ENCODE assay signal across 14 cellular contexts in the genomic region with DNA sequence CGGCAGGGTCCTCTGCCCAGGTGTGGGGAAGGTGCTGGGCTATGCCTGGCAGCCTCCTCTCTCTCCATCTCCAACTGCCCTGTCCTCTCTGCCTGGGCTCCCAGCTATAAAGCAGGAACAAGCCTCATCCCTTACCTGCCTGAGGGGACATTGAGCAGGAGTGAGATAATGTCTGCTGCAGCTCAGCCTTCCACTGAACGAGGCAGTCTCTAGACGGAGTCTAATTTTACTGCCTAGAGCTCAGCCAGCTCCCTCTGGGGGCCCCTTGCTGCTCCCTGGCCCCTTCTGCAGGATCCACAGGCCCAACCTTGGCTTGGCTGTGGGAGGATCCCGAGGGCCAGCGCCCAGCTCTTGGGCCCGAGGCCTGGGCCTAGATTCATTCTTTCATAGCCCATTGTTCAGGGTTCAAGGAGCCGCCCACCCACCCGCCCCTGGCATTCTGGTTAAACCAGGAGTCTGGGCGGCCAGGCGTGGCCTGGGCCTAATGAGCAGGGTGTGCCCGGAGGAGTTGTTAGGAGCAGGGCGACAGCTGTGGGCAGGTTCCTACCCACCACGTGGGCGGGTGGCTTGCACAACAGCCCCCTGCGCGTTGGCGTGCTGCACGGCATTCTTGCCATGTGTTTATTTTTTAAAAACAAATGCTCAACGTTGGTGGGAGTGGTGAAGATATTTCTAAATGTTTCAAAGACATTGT. TPM values are rescaled to one million over a fixed set of nuclear protein-coding genes. Genes with fewer than 3 reads are reported as not detected.
A peak's percentile ranks its signal among the peaks of the same experiment; 100 is the strongest.
DNase-seq lines count a peak whose midpoint lies in the region; ATAC-seq and TF ChIP-seq lines count a peak whose summit lies in the region.
"Had no signal": no experiment of that assay in that cellular context is flagged by ENCODE, and none has a peak within 500 bp of the region (broad histone marks: within the 10 kb centered on the region; RNA-seq: fewer than 3 reads in every experiment).

No MANE protein-coding gene starts in this region.

- ATAC-seq in HG03280 (IDR thresholded peaks at IDR 0.05; ENCODE audit: unreplicated experiment), result no peak
- ATAC-seq in activated CD8-positive, alpha-beta T cell treated with anti-CD3 and anti-CD28 coated beads, Interleukin-2, amount 10 ng/mL, durations not matched to agents 7 days and 5 days, result no peak

- H3K27me3 Mint-ChIP-seq in dendritic cell treated with granulocyte-macrophage colony-stimulating factor and Interleukin-4, amounts not matched to agents 40 ng/mL and 50 ng/mL, for 4 days, result no peaks in the 10 kb centered on the region
- no peaks in the 10 kb centered on the region for H3K27me3 Mint-ChIP-seq in activated CD8-positive, alpha-beta T cell treated with anti-CD3 and anti-CD28 coated beads, Interleukin-2, amount 10 ng/mL, durations not matched to agents 7 days and 5 days (ENCODE audit: low read depth)

- H3K9me3 ChIP-seq in mucosa of rectum (ENCODE audit: control insufficient read depth in 2 of 2, low read length in 2 of 2) (peaks cover 0 to 3% of the 10 kb centered on the region in 2 donors), BE2C (no peaks in the 10 kb centered on the region)
- H3K9me3 ChIP-seq: thoracic aorta had no signal

- DNase-seq in HT-29 (ENCODE audit: low spot score) (peak; percentile 65), BE2C (no peak)
- DNase-seq in activated CD8-positive, alpha-beta T cell treated with anti-CD3 and anti-CD28 coated beads, Interleukin-2, amount 10 ng/mL, durations not matched to agents 7 days and 5 days, result no peak
- no peak for DNase-seq in activated CD4-positive, CD25-positive, alpha-beta regulatory T cell (lab: John Stamatoyannopoulos, UW)
- DNase-seq: anterior cingulate cortex; effector memory CD4-positive, alpha-beta T cell; heart left ventricle; midbrain; NCI-H2107 had no signal

- H3K36me3 ChIP-seq in mucosa of rectum (ENCODE audit: control insufficient read depth in 2 of 2, insufficient read depth in 2 of 2, low read length in 2 of 2) (no peaks in the 10 kb centered on the region), BE2C (no peaks in the 10 kb centered on the region)
- H3K36me3 ChIP-seq: heart left ventricle, thoracic aorta had no signal

- peak overlapping the region; percentile 86 for H3K27ac Mint-ChIP-seq in dendritic cell treated with granulocyte-macrophage colony-stimulating factor and Interleukin-4, amounts not matched to agents 40 ng/mL and 50 ng/mL, for 4 days
- no peak overlapping the region for H3K27ac Mint-ChIP-seq in activated CD8-positive, alpha-beta T cell treated with anti-CD3 and anti-CD28 coated beads, Interleukin-2, amount 10 ng/mL, durations not matched to agents 7 days and 5 days

- peaks cover 94% of the 10 kb centered on the region for H3K4me1 Mint-ChIP-seq in dendritic cell treated with granulocyte-macrophage colony-stimulating factor and Interleukin-4, amounts not matched to agents 40 ng/mL and 50 ng/mL, for 4 days (ENCODE audit: low read depth)
- H3K4me1 Mint-ChIP-seq in activated CD8-positive, alpha-beta T cell treated with anti-CD3 and anti-CD28 coated beads, Interleukin-2, amount 10 ng/mL, durations not matched to agents 7 days and 5 days (ENCODE audit: low read depth), result peaks cover 49% of the 10 kb centered on the region

- H3K9me3 Mint-ChIP-seq in dendritic cell treated with granulocyte-macrophage colony-stimulating factor and Interleukin-4, amounts not matched to agents 40 ng/mL and 50 ng/mL, for 4 days, result peaks cover 8% of the 10 kb centered on the region
- H3K9me3 Mint-ChIP-seq in activated CD8-positive, alpha-beta T cell treated with anti-CD3 and anti-CD28 coated beads, Interleukin-2, amount 10 ng/mL, durations not matched to agents 7 days and 5 days (ENCODE audit: insufficient read depth), result peaks cover 19% of the 10 kb centered on the region

- H3K36me3 Mint-ChIP-seq in dendritic cell treated with granulocyte-macrophage colony-stimulating factor and Interleukin-4, amounts not matched to agents 40 ng/mL and 50 ng/mL, for 4 days (ENCODE audit: low read depth), result no peaks in the 10 kb centered on the region
- H3K36me3 Mint-ChIP-seq in activated CD8-positive, alpha-beta T cell treated with anti-CD3 and anti-CD28 coated beads, Interleukin-2, amount 10 ng/mL, durations not matched to agents 7 days and 5 days (ENCODE audit: low read depth), result peaks cover 15% of the 10 kb centered on the region

- H3K4me1 ChIP-seq in mucosa of rectum (ENCODE audit: control insufficient read depth in 2 of 2, insufficient read depth in 2 of 2, low read length in 2 of 2), result peaks cover 22 to 37% of the 10 kb centered on the region in 2 donors
- no peaks in the 10 kb centered on the region for H3K4me1 ChIP-seq in BE2C

- H3K27me3 ChIP-seq in mucosa of rectum (ENCODE audit: control insufficient read depth in 2 of 2, insufficient read depth in 2 of 2, low read length in 2 of 2), result no peaks in the 10 kb centered on the region
- H3K27me3 ChIP-seq in BE2C, result no peaks in the 10 kb centered on the region
- H3K27me3 ChIP-seq: heart left ventricle had no signal

- intact Hi-C loops in dendritic cell treated with granulocyte-macrophage colony-stimulating factor and Interleukin-4, amounts not matched to agents 40 ng/mL and 50 ng/mL, for 4 days (cut with micrococcal nuclease), result no loop called here

- peak overlapping the region; percentile 2 for H3K4me3 Mint-ChIP-seq in dendritic cell treated with granulocyte-macrophage colony-stimulating factor and Interleukin-4, amounts not matched to agents 40 ng/mL and 50 ng/mL, for 4 days
- H3K4me3 Mint-ChIP-seq in activated CD8-positive, alpha-beta T cell treated with anti-CD3 and anti-CD28 coated beads, Interleukin-2, amount 10 ng/mL, durations not matched to agents 7 days and 5 days, result no peak overlapping the region

- peak overlapping the region; percentile 22 for H3K27ac ChIP-seq in 22Rv1
- peak overlapping the region; percentile 87 to 96 for H3K27ac ChIP-seq in mucosa of rectum (ENCODE audit: low read depth in 2 of 2, low read length in 2 of 2)
- H3K27ac ChIP-seq: heart left ventricle, thoracic aorta had no signal

- H3K9ac ChIP-seq in mucosa of rectum (ENCODE audit: low read depth in 1 of 2, low read length in 2 of 2), result peak overlapping the region; percentile 53 to 70

- H3K4me3 ChIP-seq in mucosa of rectum (ENCODE audit: low read length in 2 of 2) (peak overlapping the region; percentile 1 to 48), BE2C (ENCODE audit: low read depth, low read length) (no peak overlapping the region)
- H3K4me3 ChIP-seq: heart left ventricle, thoracic aorta had no signal

- TF ChIP-seq CTCF in 22Rv1 (IDR thresholded peaks at IDR 0.05) (no peak), BE2C (IDR thresholded peaks at IDR 0.05; ENCODE audit: low read depth, low read length) (no peak)

- POLR2A ChIA-PET in activated CD8-positive, alpha-beta T cell treated with anti-CD3 and anti-CD28 coated beads, Interleukin-2, amount 10 ng/mL, durations not matched to agents 7 days and 5 days (lab: Charles Lee), result interaction anchor here (0.6 kb wide), 1 partner anchor 103 kb away, joined by 3 read pairs; no protein-coding TSS in a partner anchor

- CTCF ChIA-PET in activated CD8-positive, alpha-beta T cell treated with anti-CD3 and anti-CD28 coated beads, Interleukin-2, amount 10 ng/mL, durations not matched to agents 7 days and 5 days (lab: Charles Lee), result interaction anchor here (0.7 to 1.7 kb wide), 3 partner anchors 8 to 683 kb away, joined by 3 read pairs; no protein-coding TSS in a partner anchor

RNA-seq across cellular contexts. Expression of gene FOSL2, which starts 44.6 kb away (rescaled TPM):
- total RNA-seq in HT-29 (2014; rRNA removed; shearing (Covaris generic)), result 51.5 and 61.8 TPM in 2 replicates
- polyA plus RNA-seq in BE2C (2012; ENCODE audit: insufficient read depth, insufficient read length, low read depth), result 16.2 TPM
- 10 to 100 TPM; 37.3 to 40.9 TPM for total RNA-seq in activated CD8-positive, alpha-beta T cell treated with anti-CD3 and anti-CD28 coated beads, Interleukin-2, amount 10 ng/mL, durations not matched to agents 7 days and 5 days

RNA-seq across cellular contexts. Expression of gene PLB1, which starts 58.6 kb away (rescaled TPM):
- 0.26 TPM in 1 of 2 replicates, not detected in the other for total RNA-seq in HT-29 (2014; rRNA removed; shearing (Covaris generic))
- polyA plus RNA-seq in BE2C (2012; ENCODE audit: insufficient read depth, insufficient read length, low read depth), result 0.74 TPM
- total RNA-seq in activated CD8-positive, alpha-beta T cell treated with anti-CD3 and anti-CD28 coated beads, Interleukin-2, amount 10 ng/mL, durations not matched to agents 7 days and 5 days, result 1 to 10 TPM; 1.0 to 1.4 TPM
